Comparison of ENCODE assay signal across 8 cellular contexts in genomic region chr3:134449277-134449676, GRCh38. TPM values are rescaled to one million over a fixed set of nuclear protein-coding genes. Genes with fewer than 3 reads are reported as not detected.
A peak's percentile ranks its signal among the peaks of the same experiment; 100 is the strongest.
DNase-seq lines count a peak whose midpoint lies in the region; ATAC-seq and TF ChIP-seq lines count a peak whose summit lies in the region.

No MANE protein-coding gene starts in this region.

- intact Hi-C loops in MCF 10A (cut with micrococcal nuclease) (loop anchor here (1.0 to 2.0 kb wide), 2 partner anchors 74 to 141 kb away; partner anchors contain the start of gene AMOTL2), left lung (cut with DNase I) (no loop called here)

- no peaks in the 10 kb centered on the region for H3K36me3 ChIP-seq in left lung

- H3K4me3 ChIP-seq in left lung: no peak overlapping the region

- no peak overlapping the region for H3K27ac ChIP-seq in left lung

- peaks cover 9% of the 10 kb centered on the region for H3K9me3 Mint-ChIP-seq in MCF 10A (ENCODE audit: unreplicated experiment)
- peaks cover 7 to 9% of the 10 kb centered on the region in 2 donors for H3K9me3 Mint-ChIP-seq in effector memory CD8-positive, alpha-beta T cell

- CTCF ChIA-PET in MCF 10A (lab: Yijun Ruan, JAX): interaction anchor here (0.7 to 7.0 kb wide), 7 partner anchors 21 to 1468 kb away, joined by 3 to 58 read pairs (median 4); no protein-coding TSS in a partner anchor

- H3K9me3 ChIP-seq in left lung: no peaks in the 10 kb centered on the region

- POLR2A ChIA-PET in MCF 10A (lab: Yijun Ruan, JAX): interaction anchor here (0.9 to 1.9 kb wide), 2 partner anchors 75 to 140 kb away, joined by 3 to 9 read pairs; partner anchors contain the start of gene AMOTL2

- H3K4me1 Mint-ChIP-seq in MCF 10A (ENCODE audit: insufficient read depth, unreplicated experiment): peaks cover 37% of the 10 kb centered on the region
- no peaks in the 10 kb centered on the region for H3K4me1 Mint-ChIP-seq in effector memory CD8-positive, alpha-beta T cell (ENCODE audit: low read depth in 2 of 2)

- TF ChIP-seq CTCF in LNCAP (IDR thresholded peaks at IDR 0.05) (peak; percentile 44; the same call in 1 of the 2 replicates), MCF 10A (IDR thresholded peaks at IDR 0.05; ENCODE audit: unreplicated experiment) (peak; percentile 47), left lung (IDR thresholded peaks at IDR 0.05) (peak in 1 of 2 donors; percentile 20)

- BruUV-seq in MCF 10A (replicated peaks; lab: Mats Ljungman, UMichigan): no TSS peak

- no peaks in the 10 kb centered on the region for H3K27me3 Mint-ChIP-seq in MCF 10A (ENCODE audit: insufficient read depth, unreplicated experiment)
- peaks cover 41 to 62% of the 10 kb centered on the region in 2 donors for H3K27me3 Mint-ChIP-seq in effector memory CD8-positive, alpha-beta T cell

- no peak overlapping the region for H3K27ac Mint-ChIP-seq in MCF 10A (ENCODE audit: low read depth, unreplicated experiment)
- H3K27ac Mint-ChIP-seq in effector memory CD8-positive, alpha-beta T cell: no peak overlapping the region

- peaks cover 0 to 11% of the 10 kb centered on the region in 2 donors for H3K4me1 ChIP-seq in left lung

- DNase-seq in DMS53 (lab: John Stamatoyannopoulos, UW) (peak; percentile 74), MCF 10A (ENCODE audit: unreplicated experiment) (peak; percentile 67), left lung (no peak), NCI-H2029 (lab: John Stamatoyannopoulos, UW) (no peak), MV-4-11 (lab: John Stamatoyannopoulos, UW) (no peak)
- no peak for DNase-seq in effector memory CD8-positive, alpha-beta T cell

- H3K27me3 ChIP-seq in left lung: no peaks in the 10 kb centered on the region

- H3K4me3 Mint-ChIP-seq in MCF 10A (ENCODE audit: unreplicated experiment): no peak overlapping the region
- H3K4me3 Mint-ChIP-seq in effector memory CD8-positive, alpha-beta T cell: no peak overlapping the region

- no peaks in the 10 kb centered on the region for H3K36me3 Mint-ChIP-seq in MCF 10A (ENCODE audit: insufficient read depth, unreplicated experiment)
- H3K36me3 Mint-ChIP-seq in effector memory CD8-positive, alpha-beta T cell (ENCODE audit: insufficient read depth): no peaks in the 10 kb centered on the region

- ATAC-seq in left lung (peak; percentile 67), GM21619 (IDR thresholded peaks at IDR 0.05; ENCODE audit: unreplicated experiment) (no peak)
- no peak for ATAC-seq in effector memory CD8-positive, alpha-beta T cell (replicated peaks)

RNA-seq across cellular contexts. Expression of gene ANAPC13, which starts 36.5 kb away (rescaled TPM):
- total RNA-seq in MCF 10A (2022) (61.5 and 78.4 TPM in 2 replicates), left lung (10 to 100 TPM; 63.5 to 67.9 TPM)

RNA-seq across cellular contexts. Expression of gene CEP63, which starts 36.6 kb away (rescaled TPM):
- total RNA-seq in MCF 10A (2022) (37.0 and 40.0 TPM in 2 replicates), left lung (10 to 100 TPM; 16.1 to 25.6 TPM)

Comparison
In these comparisons a context has a peak if more than half of its experiments do, and no peak if none do; other contexts are left out.
1. DNase-seq: peak in DMS53 (single experiment) and MCF 10A (single experiment); none in left lung (0 of 2), effector memory CD8-positive, alpha-beta T cell (0 of 3), NCI-H2029 (single experiment) and MV-4-11 (single experiment).